ENCODE assay signal across 13 cellular contexts in genomic region chr17:59423903-59424302, GRCh38.
DNase-seq lines count a peak whose midpoint lies in the region; ATAC-seq lines count a peak whose summit lies in the region.
"Had no signal": no experiment of that assay in that cellular context is flagged by ENCODE, and none has a peak within 500 bp of the region (broad histone marks: within the 10 kb centered on the region; RNA-seq: fewer than 3 reads in every experiment).

No MANE protein-coding gene starts in this region.

- peaks cover 26% of the 10 kb centered on the region for H3K4me1 Mint-ChIP-seq in activated CD4-positive, alpha-beta memory T cell treated with anti-CD3 and anti-CD28 coated beads, Interleukin-2, amount 10 ng/mL, durations not matched to agents 7 days and 5 days

- H3K4me1 ChIP-seq in right cardiac atrium (ENCODE audit: control insufficient read depth, insufficient read depth, low read length) (peaks cover 23% of the 10 kb centered on the region), skeletal muscle tissue (ENCODE audit: control insufficient read depth in 3 of 3, insufficient read depth in 3 of 3, low read length in 3 of 3) (peaks cover 65 to 70% (median 67%) of the 10 kb centered on the region in 3 donors)

- H3K27me3 Mint-ChIP-seq in activated CD4-positive, alpha-beta memory T cell treated with anti-CD3 and anti-CD28 coated beads, Interleukin-2, amount 10 ng/mL, durations not matched to agents 7 days and 5 days: no peaks in the 10 kb centered on the region

- peak overlapping the region; percentile 88 to 90 (median 89) for H3K9ac ChIP-seq in skeletal muscle tissue (ENCODE audit: low read depth in 1 of 3, low read length in 3 of 3)

- no peak for ATAC-seq in right cardiac atrium
- no peak for ATAC-seq in GM18502 (IDR thresholded peaks at IDR 0.05; ENCODE audit: poor library complexity, unreplicated experiment)
- no peak for ATAC-seq in GM19035 (IDR thresholded peaks at IDR 0.05; ENCODE audit: unreplicated experiment)

- intact Hi-C loops in right cardiac atrium (cut with DNase I): loop anchor here in 1 of 4 donors (10.0 kb wide), 1 partner anchor 89 kb away; the partner anchor contains the start of gene YPEL2

- no peaks in the 10 kb centered on the region for H3K36me3 ChIP-seq in skeletal muscle tissue (ENCODE audit: control insufficient read depth in 3 of 3, insufficient read depth in 3 of 3, low read length in 3 of 3)
- H3K36me3 ChIP-seq: brain microvascular endothelial cell had no signal

- CTCF ChIA-PET in activated CD4-positive, alpha-beta memory T cell treated with anti-CD3 and anti-CD28 coated beads, Interleukin-2, amount 10 ng/mL, durations not matched to agents 7 days and 5 days (lab: Charles Lee): interaction anchor here (0.8 to 1.3 kb wide), 4 partner anchors 8 to 16 kb away, joined by 3 to 4 read pairs (median 3); no protein-coding TSS in a partner anchor

- H3K27me3 ChIP-seq in right cardiac atrium (ENCODE audit: control insufficient read depth, insufficient read depth): no peaks in the 10 kb centered on the region
- no peaks in the 10 kb centered on the region for H3K27me3 ChIP-seq in skeletal muscle tissue (ENCODE audit: control insufficient read depth in 3 of 3, insufficient read depth in 3 of 3, low read length in 3 of 3)
- H3K27me3 ChIP-seq: brain microvascular endothelial cell had no signal

- no peaks in the 10 kb centered on the region for H3K9me3 ChIP-seq in right cardiac atrium (ENCODE audit: control insufficient read depth, low read length)
- H3K9me3 ChIP-seq in skeletal muscle tissue (ENCODE audit: control insufficient read depth in 3 of 3, low read length in 3 of 3): no peaks in the 10 kb centered on the region

- H3K27ac Mint-ChIP-seq in activated CD4-positive, alpha-beta memory T cell treated with anti-CD3 and anti-CD28 coated beads, Interleukin-2, amount 10 ng/mL, durations not matched to agents 7 days and 5 days: no peak overlapping the region
- H3K27ac Mint-ChIP-seq: activated T-helper 2 cell treated with anti-CD3 and anti-CD28 coated beads, Interferon-gamma antibody, Interleukin-2, Interleukin-4, amounts not matched to agents 10 μg/mL and 5 μg/mL and 100 μg/mL, durations not matched to agents 14 hours and 24 hours and 36 hours had no signal

- H3K27ac ChIP-seq in adipose tissue (ENCODE audit: low read depth, low read length) (peak overlapping the region; percentile 11), right cardiac atrium (ENCODE audit: low read length) (peak overlapping the region; percentile 78), skeletal muscle tissue (ENCODE audit: low read depth, low read length) (peak overlapping the region; percentile 99)

- 91 to 93% (median 91%) methylated on average over 9 of the region's 9 CpGs for WGBS in adipose tissue, 3 donors
- WGBS in right cardiac atrium: 75% methylated on average over 9 of the region's 9 CpGs

- POLR2A ChIA-PET in activated CD4-positive, alpha-beta memory T cell treated with anti-CD3 and anti-CD28 coated beads, Interleukin-2, amount 10 ng/mL, durations not matched to agents 7 days and 5 days (lab: Charles Lee): interaction anchor here (1.1 kb wide), 1 partner anchor 9 kb away, joined by 3 read pairs; no protein-coding TSS in a partner anchor

- DNase-seq in ELF-1 (ENCODE audit: low read depth, low spot score) (peak; percentile 21), right cardiac atrium (no peak), NCI-H187 treated with DMSO at 0.1 percent for 48 hours (lab: John Stamatoyannopoulos, UW) (no peak)
- no peak for DNase-seq in activated CD4-positive, alpha-beta memory T cell treated with anti-CD3 and anti-CD28 coated beads, Interleukin-2, amount 10 ng/mL, durations not matched to agents 7 days and 5 days
- DNase-seq: activated CD4-positive, alpha-beta T cell treated with anti-CD3 and anti-CD28 coated beads, Interleukin-2, amount 50 U/mL, for 48 hours; GOT3; stimulated activated CD4-positive, alpha-beta T cell treated with anti-CD3 and anti-CD28 coated beads, Interleukin-4, amount 100 ng/mL, for 1 hour had no signal

- H3K36me3 Mint-ChIP-seq in activated CD4-positive, alpha-beta memory T cell treated with anti-CD3 and anti-CD28 coated beads, Interleukin-2, amount 10 ng/mL, durations not matched to agents 7 days and 5 days (ENCODE audit: low read depth): no peaks in the 10 kb centered on the region

- H3K4me3 ChIP-seq in right cardiac atrium (ENCODE audit: low read length) (no peak overlapping the region), skeletal muscle tissue (ENCODE audit: low read length in 3 of 3) (peak overlapping the region; percentile 34 to 63 (median 53))

- H3K9me3 Mint-ChIP-seq in activated CD4-positive, alpha-beta memory T cell treated with anti-CD3 and anti-CD28 coated beads, Interleukin-2, amount 10 ng/mL, durations not matched to agents 7 days and 5 days: no peaks in the 10 kb centered on the region
- H3K9me3 Mint-ChIP-seq: activated T-helper 2 cell treated with anti-CD3 and anti-CD28 coated beads, Interferon-gamma antibody, Interleukin-2, Interleukin-4, amounts not matched to agents 10 μg/mL and 5 μg/mL and 100 μg/mL, durations not matched to agents 14 hours and 24 hours and 36 hours had no signal

- H3K4me3 Mint-ChIP-seq in activated CD4-positive, alpha-beta memory T cell treated with anti-CD3 and anti-CD28 coated beads, Interleukin-2, amount 10 ng/mL, durations not matched to agents 7 days and 5 days: no peak overlapping the region

Comparison
In these comparisons a context has a peak if more than half of its experiments do, and no peak if none do; other contexts are left out.
1. H3K27ac ChIP-seq: peak in every context shown above with its lines; median percentile 99 in skeletal muscle tissue; 78 in right cardiac atrium; 11 in adipose tissue.